8 cellular contexts compared by ENCODE assay signal in the genomic region with DNA sequence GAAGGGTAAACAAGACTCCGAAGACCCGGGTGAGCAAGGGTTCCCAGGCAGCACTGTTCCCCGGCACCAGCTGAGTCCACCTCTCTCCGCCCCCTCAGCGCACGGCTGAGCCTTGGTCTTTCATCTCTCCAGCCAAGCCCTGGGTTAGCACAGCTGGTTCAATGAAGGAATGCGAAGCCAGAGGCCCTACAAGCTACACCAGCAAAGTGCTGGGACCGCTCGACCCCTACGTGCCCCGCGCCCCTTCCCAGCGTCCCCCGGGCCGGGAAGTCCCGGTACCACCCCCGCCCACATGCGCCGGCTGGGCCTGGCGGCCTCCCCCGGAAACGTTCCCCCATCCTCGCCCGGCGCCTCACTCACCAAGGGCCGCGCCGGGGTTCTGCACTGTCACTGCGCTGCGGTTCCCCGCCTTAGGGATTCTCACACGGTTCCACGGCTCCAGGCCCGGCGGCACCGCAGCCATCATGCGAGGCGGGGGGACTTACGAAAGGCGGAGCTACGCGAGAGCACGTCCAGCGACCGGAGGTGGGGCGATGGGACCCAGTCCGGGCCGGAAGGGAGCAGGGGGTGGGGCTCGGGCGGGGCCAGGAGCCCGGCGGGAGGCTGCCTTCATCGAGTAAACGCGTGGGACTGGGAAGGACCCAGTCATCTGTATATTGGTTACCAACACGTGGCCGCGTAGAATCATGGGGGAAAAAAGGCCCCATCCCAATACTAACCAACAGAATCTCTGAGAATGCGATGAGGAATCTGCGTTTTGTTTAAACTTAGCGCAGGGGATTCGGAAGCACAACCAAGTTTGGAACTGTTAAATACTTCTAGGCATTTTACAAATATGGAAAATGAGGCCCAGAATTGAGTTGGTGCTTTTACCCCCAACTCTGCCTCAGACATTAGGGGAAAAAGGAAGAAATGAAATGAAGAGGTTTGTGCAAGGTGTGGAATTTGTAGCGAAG.
A peak's percentile ranks its signal among the peaks of the same experiment; 100 is the strongest.
DNase-seq lines count a peak whose midpoint lies in the region; ATAC-seq and TF ChIP-seq lines count a peak whose summit lies in the region.

No MANE protein-coding gene starts in this region.

- peak overlapping the region; percentile 89 for H3K4me3 ChIP-seq in AG10803 (ENCODE audit: low read length)

- ATAC-seq in GM19035 (IDR thresholded peaks at IDR 0.05; ENCODE audit: unreplicated experiment) (peak; percentile 92), HG03342 (IDR thresholded peaks at IDR 0.05; ENCODE audit: unreplicated experiment) (peak; percentile 86)
- ATAC-seq in activated CD4-positive, CD25-positive, alpha-beta regulatory T cell treated with anti-CD3 and anti-CD28 coated beads, Interleukin-2, amount 50 U/mL, for 24 hours = peak; percentile 92

- TF ChIP-seq CTCF in AG10803 (conservative IDR thresholded peaks at IDR 0.05; ENCODE audit: low read length) = no peak

- peak; percentile 93 for DNase-seq in AG10803 (ENCODE audit: low read depth)
- DNase-seq in NCI-H345 treated with DMSO at 0.1 percent for 48 hours (lab: John Stamatoyannopoulos, UW; ENCODE audit: unreplicated experiment) = peak; percentile 70
- peak; percentile 26 to 58 for DNase-seq in cerebellar nuclear complex (lab: John Stamatoyannopoulos, UW)
- DNase-seq in islet precursor cell = peak; percentile 95
- peak; percentile 89 for DNase-seq in stimulated activated CD4-positive, alpha-beta T cell treated with anti-CD3 and anti-CD28 coated beads, Interleukin-12 subunit alpha, Interleukin-12 subunit beta, amount 100 ng/mL, for 4 hours

Comparison
In these comparisons a context has a peak if more than half of its experiments do, and no peak if none do; other contexts are left out.
1. Peak in every context shown above with its lines: DNase-seq, ATAC-seq and H3K4me3 ChIP-seq.
2. DNase-seq: peak in every context shown above with its lines; median percentile 95 in islet precursor cell; 93 in AG10803; 89 in stimulated activated CD4-positive, alpha-beta T cell treated with anti-CD3 and anti-CD28 coated beads, Interleukin-12 subunit alpha, Interleukin-12 subunit beta, amount 100 ng/mL, for 4 hours; 70 in NCI-H345 treated with DMSO at 0.1 percent for 48 hours; 42 in cerebellar nuclear complex.